ENCODE assay signal across 2 cellular contexts in the genomic region with DNA sequence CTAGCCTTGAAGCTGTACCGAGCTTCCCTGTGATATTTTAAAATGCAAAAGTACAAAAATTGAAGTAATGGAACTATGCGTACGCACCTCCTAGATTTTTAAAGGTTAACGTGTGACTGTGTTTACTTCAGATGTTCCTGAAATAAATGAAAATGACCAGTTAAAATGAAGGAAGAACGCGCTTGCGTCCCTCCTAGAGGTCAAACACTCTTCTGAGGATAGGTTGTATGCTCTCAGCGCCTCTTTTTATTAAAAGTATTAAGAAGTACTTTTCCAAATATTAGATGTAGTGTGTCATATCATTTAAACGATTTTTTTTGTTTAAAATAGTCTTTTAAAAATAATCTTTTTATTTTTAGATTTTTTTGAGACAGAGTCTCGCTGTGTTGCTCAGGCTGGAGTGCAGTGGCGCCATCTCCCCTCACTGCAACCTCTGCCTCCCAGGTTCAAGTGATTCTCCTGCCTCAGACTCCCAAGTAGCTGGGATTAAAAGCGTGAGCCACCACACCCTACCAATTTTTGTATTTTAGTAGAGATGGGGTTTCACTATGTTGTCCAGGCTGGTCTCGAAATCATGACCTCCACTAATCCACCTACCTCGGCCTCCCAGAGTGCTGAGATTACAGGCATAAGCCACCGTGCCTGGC.
TF ChIP-seq lines count a peak whose summit lies in the region.

No MANE protein-coding gene starts in this region.

TF ChIP-seq in GM12878, 131 proteins besides CTCF, POLR2A, EP300 and RAD21 (continues in another document):
- TF ChIP-seq, protein P1, sequence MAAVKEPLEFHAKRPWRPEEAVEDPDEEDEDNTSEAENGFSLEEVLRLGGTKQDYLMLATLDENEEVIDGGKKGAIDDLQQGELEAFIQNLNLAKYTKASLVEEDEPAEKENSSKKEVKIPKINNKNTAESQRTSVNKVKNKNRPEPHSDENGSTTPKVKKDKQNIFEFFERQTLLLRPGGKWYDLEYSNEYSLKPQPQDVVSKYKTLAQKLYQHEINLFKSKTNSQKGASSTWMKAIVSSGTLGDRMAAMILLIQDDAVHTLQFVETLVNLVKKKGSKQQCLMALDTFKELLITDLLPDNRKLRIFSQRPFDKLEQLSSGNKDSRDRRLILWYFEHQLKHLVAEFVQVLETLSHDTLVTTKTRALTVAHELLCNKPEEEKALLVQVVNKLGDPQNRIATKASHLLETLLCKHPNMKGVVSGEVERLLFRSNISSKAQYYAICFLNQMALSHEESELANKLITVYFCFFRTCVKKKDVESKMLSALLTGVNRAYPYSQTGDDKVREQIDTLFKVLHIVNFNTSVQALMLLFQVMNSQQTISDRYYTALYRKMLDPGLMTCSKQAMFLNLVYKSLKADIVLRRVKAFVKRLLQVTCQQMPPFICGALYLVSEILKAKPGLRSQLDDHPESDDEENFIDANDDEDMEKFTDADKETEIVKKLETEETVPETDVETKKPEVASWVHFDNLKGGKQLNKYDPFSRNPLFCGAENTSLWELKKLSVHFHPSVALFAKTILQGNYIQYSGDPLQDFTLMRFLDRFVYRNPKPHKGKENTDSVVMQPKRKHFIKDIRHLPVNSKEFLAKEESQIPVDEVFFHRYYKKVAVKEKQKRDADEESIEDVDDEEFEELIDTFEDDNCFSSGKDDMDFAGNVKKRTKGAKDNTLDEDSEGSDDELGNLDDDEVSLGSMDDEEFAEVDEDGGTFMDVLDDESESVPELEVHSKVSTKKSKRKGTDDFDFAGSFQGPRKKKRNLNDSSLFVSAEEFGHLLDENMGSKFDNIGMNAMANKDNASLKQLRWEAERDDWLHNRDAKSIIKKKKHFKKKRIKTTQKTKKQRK (IDR thresholded peaks at IDR 0.05; ENCODE audit: low read depth, low read length): no peak
- TF ChIP-seq SREBF1 (IDR thresholded peaks at IDR 0.05; ENCODE audit: low read length) (no peak), ZNF622 (IDR thresholded peaks at IDR 0.05) (no peak), MTA3 (IDR thresholded peaks at IDR 0.05; ENCODE audit: borderline replicate concordance, low read length) (no peak; the same call in 1 of the 2 replicates), FOS (IDR thresholded peaks at IDR 0.05; ENCODE audit: borderline replicate concordance, extremely low read depth, insufficient read length) (no peak), HCFC1 (IDR thresholded peaks at IDR 0.05; ENCODE audit: low read length) (no peak), FOXM1 (IDR thresholded peaks at IDR 0.05; ENCODE audit: low read depth, low read length) (no peak), ZZZ3 (IDR thresholded peaks at IDR 0.05; ENCODE audit: control insufficient read depth, insufficient read length, low read depth) (no peak)
- TF ChIP-seq, protein P2, sequence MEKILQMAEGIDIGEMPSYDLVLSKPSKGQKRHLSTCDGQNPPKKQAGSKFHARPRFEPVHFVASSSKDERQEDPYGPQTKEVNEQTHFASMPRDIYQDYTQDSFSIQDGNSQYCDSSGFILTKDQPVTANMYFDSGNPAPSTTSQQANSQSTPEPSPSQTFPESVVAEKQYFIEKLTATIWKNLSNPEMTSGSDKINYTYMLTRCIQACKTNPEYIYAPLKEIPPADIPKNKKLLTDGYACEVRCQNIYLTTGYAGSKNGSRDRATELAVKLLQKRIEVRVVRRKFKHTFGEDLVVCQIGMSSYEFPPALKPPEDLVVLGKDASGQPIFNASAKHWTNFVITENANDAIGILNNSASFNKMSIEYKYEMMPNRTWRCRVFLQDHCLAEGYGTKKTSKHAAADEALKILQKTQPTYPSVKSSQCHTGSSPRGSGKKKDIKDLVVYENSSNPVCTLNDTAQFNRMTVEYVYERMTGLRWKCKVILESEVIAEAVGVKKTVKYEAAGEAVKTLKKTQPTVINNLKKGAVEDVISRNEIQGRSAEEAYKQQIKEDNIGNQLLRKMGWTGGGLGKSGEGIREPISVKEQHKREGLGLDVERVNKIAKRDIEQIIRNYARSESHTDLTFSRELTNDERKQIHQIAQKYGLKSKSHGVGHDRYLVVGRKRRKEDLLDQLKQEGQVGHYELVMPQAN (conservative IDR thresholded peaks at IDR 0.05): no peak
- TF ChIP-seq, protein P3, sequence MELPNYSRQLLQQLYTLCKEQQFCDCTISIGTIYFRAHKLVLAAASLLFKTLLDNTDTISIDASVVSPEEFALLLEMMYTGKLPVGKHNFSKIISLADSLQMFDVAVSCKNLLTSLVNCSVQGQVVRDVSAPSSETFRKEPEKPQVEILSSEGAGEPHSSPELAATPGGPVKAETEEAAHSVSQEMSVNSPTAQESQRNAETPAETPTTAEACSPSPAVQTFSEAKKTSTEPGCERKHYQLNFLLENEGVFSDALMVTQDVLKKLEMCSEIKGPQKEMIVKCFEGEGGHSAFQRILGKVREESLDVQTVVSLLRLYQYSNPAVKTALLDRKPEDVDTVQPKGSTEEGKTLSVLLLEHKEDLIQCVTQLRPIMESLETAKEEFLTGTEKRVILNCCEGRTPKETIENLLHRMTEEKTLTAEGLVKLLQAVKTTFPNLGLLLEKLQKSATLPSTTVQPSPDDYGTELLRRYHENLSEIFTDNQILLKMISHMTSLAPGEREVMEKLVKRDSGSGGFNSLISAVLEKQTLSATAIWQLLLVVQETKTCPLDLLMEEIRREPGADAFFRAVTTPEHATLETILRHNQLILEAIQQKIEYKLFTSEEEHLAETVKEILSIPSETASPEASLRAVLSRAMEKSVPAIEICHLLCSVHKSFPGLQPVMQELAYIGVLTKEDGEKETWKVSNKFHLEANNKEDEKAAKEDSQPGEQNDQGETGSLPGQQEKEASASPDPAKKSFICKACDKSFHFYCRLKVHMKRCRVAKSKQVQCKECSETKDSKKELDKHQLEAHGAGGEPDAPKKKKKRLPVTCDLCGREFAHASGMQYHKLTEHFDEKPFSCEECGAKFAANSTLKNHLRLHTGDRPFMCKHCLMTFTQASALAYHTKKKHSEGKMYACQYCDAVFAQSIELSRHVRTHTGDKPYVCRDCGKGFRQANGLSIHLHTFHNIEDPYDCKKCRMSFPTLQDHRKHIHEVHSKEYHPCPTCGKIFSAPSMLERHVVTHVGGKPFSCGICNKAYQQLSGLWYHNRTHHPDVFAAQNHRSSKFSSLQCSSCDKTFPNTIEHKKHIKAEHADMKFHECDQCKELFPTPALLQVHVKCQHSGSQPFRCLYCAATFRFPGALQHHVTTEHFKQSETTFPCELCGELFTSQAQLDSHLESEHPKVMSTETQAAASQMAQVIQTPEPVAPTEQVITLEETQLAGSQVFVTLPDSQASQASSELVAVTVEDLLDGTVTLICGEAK (IDR thresholded peaks at IDR 0.05; ENCODE audit: borderline replicate concordance): no peak; the same call in 1 of the 2 replicates
- TF ChIP-seq, protein P4, sequence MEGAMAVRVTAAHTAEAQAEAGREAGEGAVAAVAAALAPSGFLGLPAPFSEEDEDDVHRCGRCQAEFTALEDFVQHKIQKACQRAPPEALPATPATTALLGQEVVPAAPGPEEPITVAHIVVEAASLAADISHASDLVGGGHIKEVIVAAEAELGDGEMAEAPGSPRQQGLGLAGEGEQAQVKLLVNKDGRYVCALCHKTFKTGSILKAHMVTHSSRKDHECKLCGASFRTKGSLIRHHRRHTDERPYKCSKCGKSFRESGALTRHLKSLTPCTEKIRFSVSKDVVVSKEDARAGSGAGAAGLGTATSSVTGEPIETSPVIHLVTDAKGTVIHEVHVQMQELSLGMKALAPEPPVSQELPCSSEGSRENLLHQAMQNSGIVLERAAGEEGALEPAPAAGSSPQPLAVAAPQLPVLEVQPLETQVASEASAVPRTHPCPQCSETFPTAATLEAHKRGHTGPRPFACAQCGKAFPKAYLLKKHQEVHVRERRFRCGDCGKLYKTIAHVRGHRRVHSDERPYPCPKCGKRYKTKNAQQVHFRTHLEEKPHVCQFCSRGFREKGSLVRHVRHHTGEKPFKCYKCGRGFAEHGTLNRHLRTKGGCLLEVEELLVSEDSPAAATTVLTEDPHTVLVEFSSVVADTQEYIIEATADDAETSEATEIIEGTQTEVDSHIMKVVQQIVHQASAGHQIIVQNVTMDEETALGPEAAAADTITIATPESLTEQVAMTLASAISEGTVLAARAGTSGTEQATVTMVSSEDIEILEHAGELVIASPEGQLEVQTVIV (IDR thresholded peaks at IDR 0.05; ENCODE audit: borderline replicate concordance, partially characterized antibody): no peak

TF ChIP-seq in HEK293T, 16 proteins besides CTCF, POLR2A, EP300 and RAD21 (continued from another document):
- TF ChIP-seq FOXK2 (IDR thresholded peaks at IDR 0.05): no peak
- TF ChIP-seq FOXM1 (IDR thresholded peaks at IDR 0.05; ENCODE audit: borderline replicate concordance): no peak
- no peak for TF ChIP-seq LEF1 (IDR thresholded peaks at IDR 0.05; ENCODE audit: borderline replicate concordance)
TF ChIP-seq in HEK293T: peak in this region for 0.
